In the genomic region with DNA sequence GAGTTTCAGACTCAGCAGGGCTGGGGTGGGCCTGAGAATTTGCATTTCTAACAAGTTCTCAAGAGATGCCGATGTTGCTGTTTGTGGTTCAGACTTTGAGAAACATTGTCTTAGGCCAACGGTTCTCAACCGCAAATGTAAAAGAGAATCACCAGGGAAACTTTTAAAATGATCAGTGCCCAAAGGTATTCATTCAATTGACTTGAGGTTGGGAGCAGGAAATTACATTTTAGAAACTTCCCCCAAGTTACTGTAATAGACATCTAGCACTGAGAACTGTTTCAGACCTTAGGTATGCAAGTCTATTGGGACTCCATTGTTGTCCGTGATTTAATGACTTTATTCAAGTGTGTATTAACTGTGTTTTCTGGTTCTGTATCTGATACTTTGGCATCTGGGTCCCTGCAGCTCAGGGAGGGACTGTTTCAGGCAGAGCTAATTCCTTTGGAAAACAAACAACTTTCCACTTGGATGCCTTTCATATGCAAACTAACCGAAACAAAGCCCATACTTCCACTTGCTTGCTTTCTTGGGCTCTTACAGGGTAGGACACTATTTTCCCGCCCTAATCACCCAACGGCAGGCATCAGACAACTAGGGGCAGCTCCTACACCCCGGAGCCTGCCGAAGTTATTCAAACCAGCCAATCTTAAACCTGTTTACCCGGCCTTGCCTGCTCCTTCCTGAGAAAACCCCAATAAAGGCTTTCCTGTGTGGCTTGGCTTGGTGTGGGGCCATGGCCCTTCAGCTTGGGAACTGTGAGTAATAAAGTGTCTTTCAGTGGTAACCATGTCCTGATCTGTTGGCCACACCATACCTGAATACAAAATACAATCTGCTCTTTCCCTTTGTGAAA, we compare ENCODE assay signal across 11 cellular contexts.
DNase-seq lines count a peak whose midpoint lies in the region; ATAC-seq, FAIRE-seq and TF ChIP-seq lines count a peak whose summit lies in the region.
"Had no signal": no experiment of that assay in that cellular context is flagged by ENCODE, and none has a peak within 500 bp of the region (broad histone marks: within the 10 kb centered on the region; RNA-seq: fewer than 3 reads in every experiment).

No MANE protein-coding gene starts in this region.

- no peaks in the 10 kb centered on the region for H3K36me3 Mint-ChIP-seq in immature natural killer cell

- H3K27ac Mint-ChIP-seq in stimulated activated naive CD8-positive, alpha-beta T cell treated with anti-CD3 and anti-CD28 coated beads, Interleukin-15, amount 100 ng/mL, for 72 hours = no peak overlapping the region
- no peak overlapping the region for H3K27ac Mint-ChIP-seq in immature natural killer cell

- no peak for TF ChIP-seq CTCF in astrocyte of the cerebellum (IDR thresholded peaks at IDR 0.05; ENCODE audit: low read depth, low read length, missing control alignments)

- no peaks in the 10 kb centered on the region for H3K4me1 Mint-ChIP-seq in stimulated activated naive CD8-positive, alpha-beta T cell treated with anti-CD3 and anti-CD28 coated beads, Interleukin-15, amount 100 ng/mL, for 72 hours
- no peaks in the 10 kb centered on the region for H3K4me1 Mint-ChIP-seq in immature natural killer cell

- in situ Hi-C loops in astrocyte of the cerebellum (cut with HindIII; ENCODE audit: low sequenced_read_pairs) = no loop called here

- ATAC-seq in stimulated activated naive CD8-positive, alpha-beta T cell treated with anti-CD3 and anti-CD28 coated beads, Interleukin-15, amount 100 ng/mL, for 72 hours = peak; percentile 66
- ATAC-seq in stimulated activated naive CD8-positive, alpha-beta T cell treated with anti-CD3 and anti-CD28 coated beads, Interleukin-15, Interleukin-2, amounts not matched to agents 100 U/mL and 50 U/mL, for 24 hours = no peak
- peak; percentile 79 for ATAC-seq in HG02852 (IDR thresholded peaks at IDR 0.05; ENCODE audit: unreplicated experiment)

- no peak for FAIRE-seq in HTR-8/SVneo (lab: Jason Lieb, UNC)
- FAIRE-seq: colon had no signal

- H3K4me3 ChIP-seq in astrocyte of the cerebellum (ENCODE audit: low read depth, low read length) = peak overlapping the region; percentile 16

- no peaks in the 10 kb centered on the region for H3K9me3 Mint-ChIP-seq in stimulated activated naive CD8-positive, alpha-beta T cell treated with anti-CD3 and anti-CD28 coated beads, Interleukin-15, amount 100 ng/mL, for 72 hours
- no peaks in the 10 kb centered on the region for H3K9me3 Mint-ChIP-seq in immature natural killer cell

- no peak for DNase-seq in stimulated activated naive CD8-positive, alpha-beta T cell treated with anti-CD3 and anti-CD28 coated beads, Interleukin-15, amount 100 ng/mL, for 72 hours
- no peak for DNase-seq in stimulated activated naive CD8-positive, alpha-beta T cell treated with anti-CD3 and anti-CD28 coated beads, Interleukin-15, Interleukin-2, amounts not matched to agents 100 U/mL and 50 U/mL, for 24 hours
- DNase-seq in astrocyte of the cerebellum (ENCODE audit: low read depth) (peak; percentile 87), HTR-8/SVneo (ENCODE audit: insufficient read length, low spot score) (no peak), immature natural killer cell (no peak), cerebellar cortex (ENCODE audit: low spot score) (no peak), UCSD-AML1 (lab: John Stamatoyannopoulos, UW; ENCODE audit: unreplicated experiment) (no peak)
- DNase-seq: activated CD8-positive, alpha-beta memory T cell treated with anti-CD3 and anti-CD28 coated beads for 24 hours; NCI-H774 had no signal

- H3K4me3 Mint-ChIP-seq in stimulated activated naive CD8-positive, alpha-beta T cell treated with anti-CD3 and anti-CD28 coated beads, Interleukin-15, amount 100 ng/mL, for 72 hours = no peak overlapping the region
- H3K4me3 Mint-ChIP-seq in immature natural killer cell = no peak overlapping the region

- no peaks in the 10 kb centered on the region for H3K27me3 Mint-ChIP-seq in stimulated activated naive CD8-positive, alpha-beta T cell treated with anti-CD3 and anti-CD28 coated beads, Interleukin-15, amount 100 ng/mL, for 72 hours
- peaks cover 0 to 5% (median 5%) of the 10 kb centered on the region in 3 donors for H3K27me3 Mint-ChIP-seq in immature natural killer cell (ENCODE audit: low read depth in 3 of 3)
